ENCODE assay signal across 8 cellular contexts in genomic region chr19:28239270-28239669, GRCh38.
A peak's percentile ranks its signal among the peaks of the same experiment; 100 is the strongest.
DNase-seq lines count a peak whose midpoint lies in the region; ATAC-seq and TF ChIP-seq lines count a peak whose summit lies in the region.
"Had no signal": no experiment of that assay in that cellular context is flagged by ENCODE, and none has a peak within 500 bp of the region (broad histone marks: within the 10 kb centered on the region; RNA-seq: fewer than 3 reads in every experiment).

No MANE protein-coding gene starts in this region.

- no peak overlapping the region for H2AFZ ChIP-seq in DND-41 (ENCODE audit: low read depth, low read length)

- POLR2A ChIA-PET in WTC11 (lab: Charles Lee), result no interaction called here

- H3K9ac ChIP-seq in DND-41 (ENCODE audit: low read depth, low read length), result no peak overlapping the region

- H3K4me1 Mint-ChIP-seq in HFFc6 (ENCODE audit: low read depth), result no peaks in the 10 kb centered on the region
- H3K4me1 Mint-ChIP-seq in WTC11, result peaks cover 21% of the 10 kb centered on the region

- no peak overlapping the region for H3K27ac Mint-ChIP-seq in HFFc6
- no peak overlapping the region for H3K27ac Mint-ChIP-seq in WTC11

- H3K9me3 Mint-ChIP-seq in HFFc6, result peaks cover 64% of the 10 kb centered on the region
- no peaks in the 10 kb centered on the region for H3K9me3 Mint-ChIP-seq in WTC11

- H3K4me2 ChIP-seq in DND-41 (ENCODE audit: insufficient read depth, low read length), result no peak overlapping the region

- no peaks in the 10 kb centered on the region for H4K20me1 ChIP-seq in DND-41 (ENCODE audit: insufficient read depth, low read length)

- peaks cover 5% of the 10 kb centered on the region; the same call in 1 of the 2 replicates for H3K36me3 Mint-ChIP-seq in HFFc6 (ENCODE audit: low read depth)
- no peaks in the 10 kb centered on the region for H3K36me3 Mint-ChIP-seq in WTC11

- H3K36me3 ChIP-seq in DND-41 (ENCODE audit: insufficient read depth, low read length), result no peaks in the 10 kb centered on the region

- CTCF ChIA-PET in WTC11 (lab: Charles Lee), result interaction anchor here (0.8 to 2.0 kb wide), 8 partner anchors 21 to 265 kb away, joined by 3 to 15 read pairs (median 4); no protein-coding TSS in a partner anchor

- no peak overlapping the region for H3K4me3 ChIP-seq in DND-41 (ENCODE audit: low read depth in 1 of 2, low read length in 2 of 2)

- DNase-seq in DND-41 (peak; percentile 12), HFFc6 (no peak), WTC11 (ENCODE audit: low spot score) (peak; percentile 80), islet precursor cell (peak; percentile 78), NCI-H187 treated with DMSO at 0.1 percent for 48 hours (lab: John Stamatoyannopoulos, UW) (no peak), NK-92 (lab: John Stamatoyannopoulos, UW; ENCODE audit: unreplicated experiment) (no peak)
- DNase-seq: T1000 had no signal

- no peaks in the 10 kb centered on the region for H3K4me1 ChIP-seq in DND-41 (ENCODE audit: insufficient read depth, low read length)

- no peak overlapping the region for H3K27ac ChIP-seq in DND-41 (ENCODE audit: low read length)

- H3K79me2 ChIP-seq in DND-41 (ENCODE audit: insufficient read depth, low read length), result no peaks in the 10 kb centered on the region

- H3K27me3 Mint-ChIP-seq in HFFc6 (ENCODE audit: insufficient read depth), result no peaks in the 10 kb centered on the region
- H3K27me3 Mint-ChIP-seq in WTC11 (ENCODE audit: low read depth), result no peaks in the 10 kb centered on the region

- TF ChIP-seq CTCF in DND-41 (IDR thresholded peaks at IDR 0.05; ENCODE audit: borderline replicate concordance, extremely low read depth, low read length, poor library complexity, severe bottlenecking), result peak; percentile 66
- 0 out of 2 replicates have a peak, but pooled peaks have one; percentile 15 for TF ChIP-seq CTCF in HFFc6 (IDR thresholded peaks at IDR 0.05)
- TF ChIP-seq CTCF in WTC11 (IDR thresholded peaks at IDR 0.05), result peak; percentile 51

- no peaks in the 10 kb centered on the region for H3K9me3 ChIP-seq in DND-41 (ENCODE audit: insufficient read depth, low read length, severe bottlenecking)

- H3K4me3 Mint-ChIP-seq in HFFc6 (no peak overlapping the region), WTC11 (no peak overlapping the region)

- H3K27me3 ChIP-seq in DND-41 (ENCODE audit: insufficient read depth, low read length, poor library complexity), result peaks cover 2% of the 10 kb centered on the region

- ATAC-seq in DND-41 (ENCODE audit: insufficient read depth, low read depth) (0 out of 3 replicates have a peak, but pooled peaks have one; percentile 48), WTC11 (peak; percentile 89), HG03378 (IDR thresholded peaks at IDR 0.05; ENCODE audit: unreplicated experiment) (no peak)

TF ChIP-seq in WTC11, 78 proteins besides CTCF, POLR2A, EP300 and RAD21:
- TF ChIP-seq PRRX2 (CRISPR knock-in tag; IDR thresholded peaks at IDR 0.05), result no peak
- no peak for TF ChIP-seq SMAD3 (CRISPR knock-in tag; IDR thresholded peaks at IDR 0.05; ENCODE audit: borderline replicate concordance)
- no peak for TF ChIP-seq MLX (CRISPR knock-in tag; IDR thresholded peaks at IDR 0.05)
- TF ChIP-seq ATF1 (CRISPR knock-in tag; IDR thresholded peaks at IDR 0.05), result no peak
- TF ChIP-seq E2F1 (CRISPR knock-in tag; IDR thresholded peaks at IDR 0.05), result no peak
- TF ChIP-seq FOXP1 (CRISPR knock-in tag; IDR thresholded peaks at IDR 0.05; ENCODE audit: borderline replicate concordance), result no peak
- TF ChIP-seq SP1 (CRISPR knock-in tag; conservative IDR thresholded peaks at IDR 0.05), result no peak
- TF ChIP-seq ZBTB21 (CRISPR knock-in tag; IDR thresholded peaks at IDR 0.05; ENCODE audit: borderline replicate concordance), result no peak
- no peak for TF ChIP-seq TEAD1 (CRISPR knock-in tag; IDR thresholded peaks at IDR 0.05)
- TF ChIP-seq NFE2L1 (CRISPR knock-in tag; IDR thresholded peaks at IDR 0.05), result no peak
- no peak for TF ChIP-seq NR3C1 (CRISPR knock-in tag; conservative IDR thresholded peaks at IDR 0.05; ENCODE audit: low read depth)
- TF ChIP-seq NFYB (CRISPR knock-in tag; conservative IDR thresholded peaks at IDR 0.05; ENCODE audit: low read depth), result no peak
- no peak for TF ChIP-seq HMGA2 (CRISPR knock-in tag; IDR thresholded peaks at IDR 0.05)
- no peak for TF ChIP-seq ZSCAN18 (CRISPR knock-in tag; IDR thresholded peaks at IDR 0.05)
- no peak for TF ChIP-seq ZMAT4 (CRISPR knock-in tag; IDR thresholded peaks at IDR 0.05)
- TF ChIP-seq ZNF219 (CRISPR knock-in tag; IDR thresholded peaks at IDR 0.05; ENCODE audit: borderline replicate concordance), result no peak
- no peak for TF ChIP-seq USF1 (CRISPR knock-in tag; IDR thresholded peaks at IDR 0.05)
- TF ChIP-seq NFATC4 (CRISPR knock-in tag; IDR thresholded peaks at IDR 0.05), result no peak
TF ChIP-seq in WTC11: peak in this region for 0.

Comparison
In these comparisons a context has a peak if more than half of its experiments do, and no peak if none do; other contexts are left out.
1. DNase-seq: peak in DND-41 (single experiment), WTC11 (single experiment) and islet precursor cell (single experiment); none in HFFc6 (single experiment), NCI-H187 treated with DMSO at 0.1 percent for 48 hours (single experiment) and NK-92 (single experiment).
2. CTCF ChIP-seq: peak in every context shown above with its lines; median percentile 66 in DND-41; 51 in WTC11; 15 in HFFc6.